In the genomic region with DNA sequence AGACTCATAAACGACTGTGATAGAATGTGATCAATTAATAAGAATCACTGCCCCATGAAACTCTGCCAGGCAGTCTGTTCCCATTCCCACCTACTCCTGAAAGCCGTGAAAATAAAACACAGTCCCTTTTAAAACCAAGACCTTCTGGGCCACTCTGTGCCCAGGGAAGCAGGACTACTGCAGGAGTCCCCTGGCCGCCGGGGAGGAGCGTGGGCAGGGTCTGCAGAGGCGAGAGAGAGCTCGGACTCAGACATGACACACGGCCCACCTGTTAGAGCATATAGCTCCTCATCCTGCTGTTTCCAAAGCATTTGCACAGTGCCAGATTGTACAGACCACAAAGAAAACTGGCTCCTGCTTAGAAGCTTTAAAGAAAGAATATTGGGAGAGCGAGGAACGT, we compare ENCODE assay signal across 38 cellular contexts.
"Had no signal": no experiment of that assay in that cellular context is flagged by ENCODE, and none has a peak within 500 bp of the region (broad histone marks: within the 10 kb centered on the region; RNA-seq: fewer than 3 reads in every experiment).

No MANE protein-coding gene starts in this region.

- DNase-seq: activated effector memory CD4-positive, alpha-beta T cell treated with anti-CD3 and anti-CD28 coated beads, Interleukin-2, amount 50 U/mL, for 16 hours; activated effector memory CD4-positive, alpha-beta T cell treated with Interleukin-2 at 50 U/mL for 16 hours; activated gamma-delta T cell; activated gamma-delta T cell treated with Interleukin-2 at 50 U/mL for 16 hours; activated naive CD4-positive, alpha-beta T cell; activated naive CD4-positive, alpha-beta T cell treated with anti-CD3 and anti-CD28 coated beads for 36 hours; activated naive CD4-positive, alpha-beta T cell treated with anti-CD3 and anti-CD28 coated beads, Interleukin-2, amount 10 ng/mL, durations not matched to agents 7 days and 5 days; activated naive CD4-positive, alpha-beta T cell treated with anti-CD3 and anti-CD28 coated beads, Interleukin-2, amount 50 U/mL, for 16 hours; activated naive CD4-positive, alpha-beta T cell treated with Interleukin-2 at 50 U/mL for 16 hours; activated naive CD8-positive, alpha-beta T cell treated with anti-CD3 and anti-CD28 coated beads for 36 hours; activated naive CD8-positive, alpha-beta T cell treated with anti-CD3 and anti-CD28 coated beads, Interleukin-2, amount 10 ng/mL, durations not matched to agents 7 days and 5 days; activated naive CD8-positive, alpha-beta T cell treated with anti-CD3 and anti-CD28 coated beads, Interleukin-2, amount 50 U/mL, for 24 hours; activated T-cell treated with anti-CD3 and anti-CD28 coated beads, Interleukin-2, amount 50 U/mL, for 1 hour; activated T-cell treated with anti-CD3 and anti-CD28 coated beads, Interleukin-2, amount 50 U/mL, for 24 hours; activated T-cell treated with anti-CD3 and anti-CD28 coated beads, Interleukin-2, amount 50 U/mL, for 4 hours; activated T-cell treated with anti-CD3 and anti-CD28 coated beads, Interleukin-2, amount 50 U/mL, for 48 hours; activated T-cell treated with anti-CD3 and anti-CD28 coated beads, Interleukin-2, amount 50 U/mL, for 72 hours; adrenal gland; amniotic stem cell; amygdala; anterior cingulate cortex; aorta; body of pancreas; brain microvascular endothelial cell; caudate nucleus; central memory CD4-positive, alpha-beta T cell; cerebellar nuclear complex had no signal

- H3K4me3 ChIP-seq: adrenal gland, ascending aorta, body of pancreas, breast epithelium, cardiac muscle cell had no signal

- H3K36me3 ChIP-seq: adrenal gland, ascending aorta, brain microvascular endothelial cell, breast epithelium, cardiac muscle cell had no signal

- H3K36me3 Mint-ChIP-seq: activated naive CD4-positive, alpha-beta T cell treated with anti-CD3 and anti-CD28 coated beads, Interleukin-2, amount 10 ng/mL, durations not matched to agents 7 days and 5 days; activated naive CD4-positive, alpha-beta T cell treated with anti-CD3 and anti-CD28 coated beads, Interleukin-2, amount 50 U/mL, for 24 hours; activated naive CD4-positive, alpha-beta T cell treated with anti-CD3 and anti-CD28 coated beads, Interleukin-2, amount 50 U/mL, for 72 hours; activated naive CD8-positive, alpha-beta T cell; activated naive CD8-positive, alpha-beta T cell treated with anti-CD3 and anti-CD28 coated beads for 36 hours; activated naive CD8-positive, alpha-beta T cell treated with anti-CD3 and anti-CD28 coated beads, Interleukin-2, amount 10 ng/mL, durations not matched to agents 7 days and 5 days; brain had no signal

- H3K27me3 Mint-ChIP-seq: activated naive CD4-positive, alpha-beta T cell treated with anti-CD3 and anti-CD28 coated beads, Interleukin-2, amount 10 ng/mL, durations not matched to agents 7 days and 5 days; activated naive CD4-positive, alpha-beta T cell treated with anti-CD3 and anti-CD28 coated beads, Interleukin-2, amount 50 U/mL, for 24 hours; activated naive CD8-positive, alpha-beta T cell treated with anti-CD3 and anti-CD28 coated beads for 36 hours; activated naive CD8-positive, alpha-beta T cell treated with anti-CD3 and anti-CD28 coated beads, Interleukin-2, amount 10 ng/mL, durations not matched to agents 7 days and 5 days; central memory CD8-positive, alpha-beta T cell had no signal

- H3K27ac Mint-ChIP-seq: activated naive CD4-positive, alpha-beta T cell treated with anti-CD3 and anti-CD28 coated beads for 36 hours; activated naive CD4-positive, alpha-beta T cell treated with anti-CD3 and anti-CD28 coated beads, Interleukin-2, amount 10 ng/mL, durations not matched to agents 7 days and 5 days; activated naive CD4-positive, alpha-beta T cell treated with anti-CD3 and anti-CD28 coated beads, Interleukin-2, amount 50 U/mL, for 24 hours; activated naive CD4-positive, alpha-beta T cell treated with anti-CD3 and anti-CD28 coated beads, Interleukin-2, amount 50 U/mL, for 72 hours; activated naive CD8-positive, alpha-beta T cell; activated naive CD8-positive, alpha-beta T cell treated with anti-CD3 and anti-CD28 coated beads for 36 hours; activated naive CD8-positive, alpha-beta T cell treated with anti-CD3 and anti-CD28 coated beads, Interleukin-2, amount 10 ng/mL, durations not matched to agents 7 days and 5 days; activated naive CD8-positive, alpha-beta T cell treated with anti-CD3 and anti-CD28 coated beads, Interleukin-2, amount 50 U/mL, for 24 hours; activated T-cell treated with anti-CD3 and anti-CD28 coated beads, Interleukin-2, amount 50 U/mL, for 24 hours; activated T-cell treated with anti-CD3 and anti-CD28 coated beads, Interleukin-2, amount 50 U/mL, for 72 hours; activated T-helper 1 cell treated with anti-CD3 and anti-CD28 coated beads, Interleukin-12 subunit alpha, Interleukin-12 subunit beta, Interleukin-2, Interleukin-4 antibody, amounts not matched to agents 30 ng/mL and 10 ng/mL and 1 ng/mL, durations not matched to agents 14 hours and 24 hours and 36 hours; activated T-helper 17 cell treated with anti-CD3 and anti-CD28 coated beads, Interleukin-2, amount 50 U/mL, for 72 hours; activated T-helper 2 cell treated with anti-CD3 and anti-CD28 coated beads, Interferon-gamma antibody, Interleukin-2, Interleukin-4, amounts not matched to agents 10 μg/mL and 5 μg/mL and 100 μg/mL, durations not matched to agents 14 hours and 24 hours and 36 hours; brain had no signal

- H3K27me3 ChIP-seq: adrenal gland, ascending aorta, body of pancreas, brain microvascular endothelial cell, breast epithelium, cardiac muscle cell had no signal

- H3K9me3 Mint-ChIP-seq: activated naive CD4-positive, alpha-beta T cell treated with anti-CD3 and anti-CD28 coated beads, Interleukin-2, amount 50 U/mL, for 24 hours; activated naive CD8-positive, alpha-beta T cell treated with anti-CD3 and anti-CD28 coated beads, Interleukin-2, amount 10 ng/mL, durations not matched to agents 7 days and 5 days; activated naive CD8-positive, alpha-beta T cell treated with anti-CD3 and anti-CD28 coated beads, Interleukin-2, amount 50 U/mL, for 24 hours; activated T-cell treated with anti-CD3 and anti-CD28 coated beads, Interleukin-2, amount 50 U/mL, for 24 hours; activated T-cell treated with anti-CD3 and anti-CD28 coated beads, Interleukin-2, amount 50 U/mL, for 4 hours; activated T-helper 1 cell treated with anti-CD3 and anti-CD28 coated beads, Interleukin-12 subunit alpha, Interleukin-12 subunit beta, Interleukin-2, Interleukin-4 antibody, amounts not matched to agents 30 ng/mL and 10 ng/mL and 1 ng/mL, durations not matched to agents 14 hours and 24 hours and 36 hours; activated T-helper 2 cell treated with anti-CD3 and anti-CD28 coated beads, Interferon-gamma antibody, Interleukin-2, Interleukin-4, amounts not matched to agents 10 μg/mL and 5 μg/mL and 100 μg/mL, durations not matched to agents 14 hours and 24 hours and 36 hours had no signal

- H3K4me3 Mint-ChIP-seq: activated naive CD4-positive, alpha-beta T cell treated with anti-CD3 and anti-CD28 coated beads for 36 hours; activated naive CD4-positive, alpha-beta T cell treated with anti-CD3 and anti-CD28 coated beads, Interleukin-2, amount 10 ng/mL, durations not matched to agents 7 days and 5 days; activated naive CD4-positive, alpha-beta T cell treated with anti-CD3 and anti-CD28 coated beads, Interleukin-2, amount 50 U/mL, for 24 hours; activated naive CD8-positive, alpha-beta T cell; activated naive CD8-positive, alpha-beta T cell treated with anti-CD3 and anti-CD28 coated beads for 36 hours; activated naive CD8-positive, alpha-beta T cell treated with anti-CD3 and anti-CD28 coated beads, Interleukin-2, amount 10 ng/mL, durations not matched to agents 7 days and 5 days; activated naive CD8-positive, alpha-beta T cell treated with anti-CD3 and anti-CD28 coated beads, Interleukin-2, amount 50 U/mL, for 24 hours; activated T-cell treated with anti-CD3 and anti-CD28 coated beads, Interleukin-2, amount 50 U/mL, for 24 hours; activated T-cell treated with anti-CD3 and anti-CD28 coated beads, Interleukin-2, amount 50 U/mL, for 4 hours; activated T-cell treated with anti-CD3 and anti-CD28 coated beads, Interleukin-2, amount 50 U/mL, for 72 hours; activated T-helper 1 cell treated with anti-CD3 and anti-CD28 coated beads, Interleukin-12 subunit alpha, Interleukin-12 subunit beta, Interleukin-2, Interleukin-4 antibody, amounts not matched to agents 30 ng/mL and 10 ng/mL and 1 ng/mL, durations not matched to agents 14 hours and 24 hours and 36 hours; activated T-helper 17 cell treated with anti-CD3 and anti-CD28 coated beads, Interleukin-2, amount 50 U/mL, for 72 hours; brain; central memory CD8-positive, alpha-beta T cell had no signal

- H3K9me3 ChIP-seq: adrenal gland, ascending aorta, body of pancreas had no signal

- H3K4me1 Mint-ChIP-seq: activated naive CD4-positive, alpha-beta T cell treated with anti-CD3 and anti-CD28 coated beads, Interleukin-2, amount 10 ng/mL, durations not matched to agents 7 days and 5 days; activated naive CD4-positive, alpha-beta T cell treated with anti-CD3 and anti-CD28 coated beads, Interleukin-2, amount 50 U/mL, for 24 hours; activated naive CD8-positive, alpha-beta T cell treated with anti-CD3 and anti-CD28 coated beads for 36 hours; activated naive CD8-positive, alpha-beta T cell treated with anti-CD3 and anti-CD28 coated beads, Interleukin-2, amount 10 ng/mL, durations not matched to agents 7 days and 5 days; activated naive CD8-positive, alpha-beta T cell treated with anti-CD3 and anti-CD28 coated beads, Interleukin-2, amount 50 U/mL, for 24 hours; activated T-helper 17 cell treated with anti-CD3 and anti-CD28 coated beads, Interleukin-2, amount 50 U/mL, for 72 hours; central memory CD8-positive, alpha-beta T cell had no signal

- H3K4me1 ChIP-seq: adrenal gland, ascending aorta, body of pancreas, breast epithelium had no signal

- H3K27ac ChIP-seq: adrenal gland, ascending aorta, body of pancreas, brain microvascular endothelial cell, breast epithelium, cardiac muscle cell had no signal
